In genomic region chr7:74656911-74657691, GRCh38 we compare ENCODE assay signal across 8 cellular contexts. TPM values are rescaled to one million over a fixed set of nuclear protein-coding genes. Genes with fewer than 3 reads are reported as not detected.
DNase-seq lines count a peak whose midpoint lies in the region; ATAC-seq and TF ChIP-seq lines count a peak whose summit lies in the region.

No MANE protein-coding gene starts in this region.

- TF ChIP-seq CTCF in A673 (conservative IDR thresholded peaks at IDR 0.05; ENCODE audit: low read depth, low read length) = no peak
- peak; percentile 30 for TF ChIP-seq CTCF in brain microvascular endothelial cell (IDR thresholded peaks at IDR 0.05; ENCODE audit: low read depth, low read length, missing control alignments)

- no peaks in the 10 kb centered on the region for H3K27me3 ChIP-seq in A673 (replicated peaks; ENCODE audit: insufficient read depth, low read depth, low read length, poor library complexity)
- H3K27me3 ChIP-seq in brain microvascular endothelial cell (replicated peaks) = no peaks in the 10 kb centered on the region
- no peaks in the 10 kb centered on the region for H3K27me3 ChIP-seq in iPS-15b (ENCODE audit: control insufficient read depth, insufficient read depth, low read length)

- H3K9ac ChIP-seq in iPS-15b (ENCODE audit: low read depth, low read length) = peak overlapping the region; percentile 97

- no peaks in the 10 kb centered on the region for H3K9me3 ChIP-seq in A673 (ENCODE audit: low read depth, low read length, poor library complexity, severe bottlenecking)
- H3K9me3 ChIP-seq in iPS-15b (ENCODE audit: control insufficient read depth, insufficient read depth, low read length) = no peaks in the 10 kb centered on the region

- intact Hi-C loops in A673 (cut with micrococcal nuclease; ENCODE audit: unreplicated experiment) = loop anchor here (10.0 kb wide), 1 partner anchor 58 kb away; no protein-coding TSS in a partner anchor

- CTCF ChIA-PET in A673 (lab: Charles Lee) = interaction anchor here (0.6 kb wide), 2 partner anchors 228 to 451 kb away, joined by 3 to 8 read pairs; no protein-coding TSS in a partner anchor

- in situ Hi-C loops in brain microvascular endothelial cell (cut with HindIII; ENCODE audit: low pct_ligation_motif_present, low sequenced_read_pairs) = no loop called here

- H3K36me3 ChIP-seq in A673 (ENCODE audit: insufficient read depth, low read length, poor library complexity, severe bottlenecking) = peaks cover 3% of the 10 kb centered on the region
- H3K36me3 ChIP-seq in brain microvascular endothelial cell (replicated peaks) = no peaks in the 10 kb centered on the region
- H3K36me3 ChIP-seq in iPS-15b (ENCODE audit: control insufficient read depth, insufficient read depth, low read length) = no peaks in the 10 kb centered on the region

- POLR2A ChIA-PET in A673 (lab: Charles Lee; ENCODE audit: low non-redundant PET) = interaction anchor here (0.6 to 0.7 kb wide), 3 partner anchors 51 to 138 kb away, joined by 3 to 13 read pairs (median 10); no protein-coding TSS in a partner anchor

- H3K27ac ChIP-seq in A673 (ENCODE audit: low read depth, low read length, poor library complexity, severe bottlenecking) (peak overlapping the region; percentile 100), brain microvascular endothelial cell (peak overlapping the region; percentile 92)

- DNase-seq in A673 (ENCODE audit: low spot score) = peak; percentile 98
- DNase-seq in NCI-H2107 treated with DMSO at 0.1 percent for 48 hours (lab: John Stamatoyannopoulos, UW; ENCODE audit: unreplicated experiment) = peak; percentile 94
- peak; percentile 91 for DNase-seq in UCSD-AML1 (lab: John Stamatoyannopoulos, UW; ENCODE audit: unreplicated experiment)
- DNase-seq in brain microvascular endothelial cell = peak; percentile 94
- DNase-seq in skeletal muscle cell (ENCODE audit: low read depth) = peak; percentile 83

- TSS peak; percentile 87 for BruUV-seq in A673 (replicated peaks; lab: Mats Ljungman, UMichigan)

- H3K4me3 ChIP-seq in A673 (ENCODE audit: low read depth, low read length, poor library complexity, severe bottlenecking) = peak overlapping the region; percentile 100
- H3K4me3 ChIP-seq in brain microvascular endothelial cell (ENCODE audit: low read depth, low read length) = peak overlapping the region; percentile 77
- peak overlapping the region; percentile 85 for H3K4me3 ChIP-seq in iPS-15b (ENCODE audit: low read depth, low read length)
- peak overlapping the region; percentile 77 for H3K4me3 ChIP-seq in skeletal muscle cell (ENCODE audit: low read depth, low read length)

- H3K4me1 ChIP-seq in A673 (ENCODE audit: insufficient read depth, low read length, poor library complexity, severe bottlenecking) (peaks cover 19% of the 10 kb centered on the region), iPS-15b (ENCODE audit: control insufficient read depth, insufficient read depth, low read length) (peaks cover 19% of the 10 kb centered on the region)

- ATAC-seq in GM18858 (IDR thresholded peaks at IDR 0.05; ENCODE audit: unreplicated experiment) (peak; percentile 48), HG03066 (IDR thresholded peaks at IDR 0.05; ENCODE audit: low read depth, unreplicated experiment) (peak; percentile 55)

RNA-seq across cellular contexts. Expression of gene GTF2I, which starts 0.4 kb away (rescaled TPM):
- total RNA-seq in A673 (2021) = 250 and 270 TPM in 2 replicates

Comparison
In these comparisons a context has a peak if more than half of its experiments do, and no peak if none do; other contexts are left out.
1. Peak in every context shown above with its lines: DNase-seq, ATAC-seq, H3K4me3 ChIP-seq and H3K27ac ChIP-seq.